Comparison of ENCODE assay signal across 22 cellular contexts in genomic region chr6:7392402-7392801, GRCh38. TPM values are rescaled to one million over a fixed set of nuclear protein-coding genes. Genes with fewer than 3 reads are reported as not detected.
DNase-seq lines count a peak whose midpoint lies in the region; ATAC-seq, FAIRE-seq and TF ChIP-seq lines count a peak whose summit lies in the region.
"Had no signal": no experiment of that assay in that cellular context is flagged by ENCODE, and none has a peak within 500 bp of the region (broad histone marks: within the 10 kb centered on the region; RNA-seq: fewer than 3 reads in every experiment).

No MANE protein-coding gene starts in this region.

- peak overlapping the region; percentile 20 for H3K27ac Mint-ChIP-seq in activated CD8-positive, alpha-beta T cell treated with anti-CD3 and anti-CD28 coated beads for 36 hours
- H3K27ac Mint-ChIP-seq in activated CD8-positive, alpha-beta T cell treated with anti-CD3 and anti-CD28 coated beads, Interleukin-2, amount 10 ng/mL, durations not matched to agents 7 days and 5 days: no peak overlapping the region
- no peak overlapping the region for H3K27ac Mint-ChIP-seq in neural crest cell (ENCODE audit: unreplicated experiment)
- no peak overlapping the region for H3K27ac Mint-ChIP-seq in activated CD4-positive, alpha-beta T cell treated with anti-CD3 and anti-CD28 coated beads for 36 hours
- H3K27ac Mint-ChIP-seq: stimulated activated memory B cell treated with anti-CD40 and anti-IgM and Interleukin-4, amounts not matched to agents 10 μg/mL and 1 μg/mL and 100 μg/mL, for 72 hours had no signal

- H3K4me3 Mint-ChIP-seq in activated CD8-positive, alpha-beta T cell treated with anti-CD3 and anti-CD28 coated beads for 36 hours: peak overlapping the region; percentile 89
- H3K4me3 Mint-ChIP-seq in activated CD8-positive, alpha-beta T cell treated with anti-CD3 and anti-CD28 coated beads, Interleukin-2, amount 10 ng/mL, durations not matched to agents 7 days and 5 days: no peak overlapping the region
- peak overlapping the region; percentile 59 for H3K4me3 Mint-ChIP-seq in neural crest cell
- no peak overlapping the region for H3K4me3 Mint-ChIP-seq in activated CD4-positive, alpha-beta T cell treated with anti-CD3 and anti-CD28 coated beads for 36 hours
- H3K4me3 Mint-ChIP-seq: stimulated activated memory B cell treated with anti-CD40 and anti-IgM and Interleukin-4, amounts not matched to agents 10 μg/mL and 1 μg/mL and 100 μg/mL, for 72 hours had no signal

- H3K4me2 ChIP-seq in Karpas-422 (ENCODE audit: low read depth, low read length, poor library complexity, severe bottlenecking) (peak overlapping the region; percentile 91), GM12878 (ENCODE audit: control insufficient read depth, insufficient read depth) (peak overlapping the region; percentile 70; the same call in 1 of the 2 replicates)

- peaks cover 22% of the 10 kb centered on the region for H3K4me1 ChIP-seq in Karpas-422 (ENCODE audit: low read length)
- H3K4me1 ChIP-seq in GM12878 (ENCODE audit: control insufficient read depth, insufficient read depth, low read length): no peaks in the 10 kb centered on the region; the same call in 1 of the 2 replicates

- no TSS peak for BruUV-seq in GM12878 (replicated peaks; lab: Mats Ljungman, UMichigan)

- peaks cover 35% of the 10 kb centered on the region for H3K36me3 ChIP-seq in Karpas-422 (ENCODE audit: insufficient read depth, low read length)
- H3K36me3 ChIP-seq in GM12878 (ENCODE audit: control insufficient read depth in 2 of 2, insufficient read depth in 2 of 2, low read length in 1 of 2): peaks cover 0 to 6% of the 10 kb centered on the region in 2 experiments; a peak in 2 of 4 replicates

- H4K20me1 ChIP-seq in Karpas-422 (ENCODE audit: insufficient read depth, low read depth, low read length): peaks cover 14% of the 10 kb centered on the region; the same call in 1 of the 2 replicates
- no peaks in the 10 kb centered on the region for H4K20me1 ChIP-seq in GM12878 (ENCODE audit: control insufficient read depth, insufficient read depth)

- H2AFZ ChIP-seq in Karpas-422 (ENCODE audit: low read length): no peak overlapping the region
- H2AFZ ChIP-seq in GM12878 (ENCODE audit: control insufficient read depth, low read depth, low read length): no peak overlapping the region

- TF ChIP-seq CTCF in activated CD8-positive, alpha-beta T cell treated with anti-CD3 and anti-CD28 coated beads for 36 hours (IDR thresholded peaks at IDR 0.05): no peak
- no peak for TF ChIP-seq CTCF in GM12878 (IDR thresholded peaks at IDR 0.05 in 2 of 3, conservative IDR thresholded peaks at IDR 0.05 in 1 of 3; ENCODE audit: control insufficient read depth in 2 of 3, extremely low read depth in 1 of 3, insufficient read depth in 1 of 3, low read depth in 3 of 3, low read length in 3 of 3)
- TF ChIP-seq CTCF in neural crest cell (conservative IDR thresholded peaks at IDR 0.05): no peak

- in situ Hi-C loops in GM12878 (cut with MboI): no loop called here

- SMC1A ChIA-PET in GM12878 (lab: Charles Lee; ENCODE audit: uncharacterized antibody, unreplicated experiment): interaction anchor here (0.5 to 5.6 kb wide), 9 partner anchors 9 to 116 kb away, joined by 3 to 41 read pairs (median 3); no protein-coding TSS in a partner anchor

- H3K27ac ChIP-seq in Karpas-422 (ENCODE audit: low read length) (no peak overlapping the region), GM12878 (ENCODE audit: control insufficient read depth, insufficient read depth) (no peak overlapping the region)
- H3K27ac ChIP-seq: HL-60, left lung, upper lobe of right lung had no signal

- H3K9me3 Mint-ChIP-seq in activated CD8-positive, alpha-beta T cell treated with anti-CD3 and anti-CD28 coated beads for 36 hours: no peaks in the 10 kb centered on the region
- H3K9me3 Mint-ChIP-seq in activated CD8-positive, alpha-beta T cell treated with anti-CD3 and anti-CD28 coated beads, Interleukin-2, amount 10 ng/mL, durations not matched to agents 7 days and 5 days (ENCODE audit: insufficient read depth): no peaks in the 10 kb centered on the region
- H3K9me3 Mint-ChIP-seq in neural crest cell: no peaks in the 10 kb centered on the region
- no peaks in the 10 kb centered on the region for H3K9me3 Mint-ChIP-seq in activated CD4-positive, alpha-beta T cell treated with anti-CD3 and anti-CD28 coated beads for 36 hours (ENCODE audit: low read depth)
- H3K9me3 Mint-ChIP-seq: stimulated activated memory B cell treated with anti-CD40 and anti-IgM and Interleukin-4, amounts not matched to agents 10 μg/mL and 1 μg/mL and 100 μg/mL, for 72 hours had no signal

- H3K4me1 Mint-ChIP-seq in activated CD8-positive, alpha-beta T cell treated with anti-CD3 and anti-CD28 coated beads for 36 hours (ENCODE audit: low read depth): peaks cover 42% of the 10 kb centered on the region
- H3K4me1 Mint-ChIP-seq in activated CD8-positive, alpha-beta T cell treated with anti-CD3 and anti-CD28 coated beads, Interleukin-2, amount 10 ng/mL, durations not matched to agents 7 days and 5 days (ENCODE audit: low read depth): peaks cover 39% of the 10 kb centered on the region
- H3K4me1 Mint-ChIP-seq in neural crest cell: peaks cover 41% of the 10 kb centered on the region
- peaks cover 42% of the 10 kb centered on the region for H3K4me1 Mint-ChIP-seq in activated CD4-positive, alpha-beta T cell treated with anti-CD3 and anti-CD28 coated beads for 36 hours

- FAIRE-seq in GM12878 (lab: Jason Lieb, UNC): no peak

- peaks cover 54% of the 10 kb centered on the region for H3K79me2 ChIP-seq in Karpas-422 (ENCODE audit: low read length)
- H3K79me2 ChIP-seq in GM12878 (ENCODE audit: control insufficient read depth, insufficient read depth, low read length): peaks cover 41% of the 10 kb centered on the region

- TF ChIP-seq POLR2A in GM12878 (IDR thresholded peaks at IDR 0.05; ENCODE audit: low read depth, low read length): no peak

- no peak for ATAC-seq in activated CD8-positive, alpha-beta T cell treated with anti-CD3 and anti-CD28 coated beads for 36 hours
- no peak for ATAC-seq in activated CD8-positive, alpha-beta T cell treated with anti-CD3 and anti-CD28 coated beads, Interleukin-2, amount 10 ng/mL, durations not matched to agents 7 days and 5 days
- ATAC-seq in GM12878 (no peak), HG03196 (IDR thresholded peaks at IDR 0.05; ENCODE audit: unreplicated experiment) (no peak)
- ATAC-seq in activated CD4-positive, alpha-beta T cell treated with anti-CD3 and anti-CD28 coated beads for 36 hours: no peak
- ATAC-seq: left lung; stimulated activated memory B cell treated with anti-CD40 and anti-IgM and Interleukin-4, amounts not matched to agents 10 μg/mL and 1 μg/mL and 100 μg/mL, for 72 hours; upper lobe of right lung had no signal

- intact Hi-C loops in activated CD8-positive, alpha-beta T cell treated with anti-CD3 and anti-CD28 coated beads for 36 hours (cut with micrococcal nuclease): no loop called here
- intact Hi-C loops in GM12878 (cut with micrococcal nuclease; ENCODE audit: unreplicated experiment): loop anchor here (10.0 kb wide), 1 partner anchor 202 kb away; the partner anchor contains the start of gene SNRNP48
- intact Hi-C loops in activated CD4-positive, alpha-beta T cell treated with anti-CD3 and anti-CD28 coated beads for 36 hours (cut with DNase I, micrococcal nuclease): loop anchor here in 1 of 2 experiments (5.0 kb wide), 1 partner anchor 115 kb away; no protein-coding TSS in a partner anchor

- H3K27me3 ChIP-seq in Karpas-422 (ENCODE audit: low read length) (no peaks in the 10 kb centered on the region), GM12878 (replicated peaks in 1 of 2; ENCODE audit: control insufficient read depth in 2 of 2, insufficient read depth in 2 of 2, low read length in 1 of 2) (no peaks in the 10 kb centered on the region)
- H3K27me3 ChIP-seq: left lung, upper lobe of right lung had no signal

- H3K9ac ChIP-seq in Karpas-422 (ENCODE audit: low read length) (no peak overlapping the region), GM12878 (ENCODE audit: control insufficient read depth, insufficient read depth, low read length) (peak overlapping the region; percentile 25; the same call in 1 of the 2 replicates)

- H3K9me3 ChIP-seq in Karpas-422 (ENCODE audit: low read length) (no peaks in the 10 kb centered on the region), GM12878 (replicated peaks; ENCODE audit: control insufficient read depth, insufficient read depth, low read length) (no peaks in the 10 kb centered on the region)
- H3K9me3 ChIP-seq: left lung, upper lobe of right lung had no signal

- H3K4me3 ChIP-seq in Karpas-422 (ENCODE audit: low read length) (no peak overlapping the region), GM12878 (no peak overlapping the region; the same call in 1 of the 2 replicates)
- H3K4me3 ChIP-seq: left lung, upper lobe of right lung had no signal

- H3K27me3 Mint-ChIP-seq in activated CD8-positive, alpha-beta T cell treated with anti-CD3 and anti-CD28 coated beads for 36 hours: no peaks in the 10 kb centered on the region
- no peaks in the 10 kb centered on the region for H3K27me3 Mint-ChIP-seq in activated CD8-positive, alpha-beta T cell treated with anti-CD3 and anti-CD28 coated beads, Interleukin-2, amount 10 ng/mL, durations not matched to agents 7 days and 5 days (ENCODE audit: low read depth)
- no peaks in the 10 kb centered on the region for H3K27me3 Mint-ChIP-seq in neural crest cell (ENCODE audit: low read depth)
- no peaks in the 10 kb centered on the region for H3K27me3 Mint-ChIP-seq in activated CD4-positive, alpha-beta T cell treated with anti-CD3 and anti-CD28 coated beads for 36 hours
- H3K27me3 Mint-ChIP-seq: stimulated activated memory B cell treated with anti-CD40 and anti-IgM and Interleukin-4, amounts not matched to agents 10 μg/mL and 1 μg/mL and 100 μg/mL, for 72 hours had no signal

- WGBS in GM12878 (ENCODE audit: insufficient coverage, insufficient replicate concordance, low lambda C conversion rate, missing lambda C conversion rate): 100% methylated on average over 6 of the region's 6 CpGs

- POLR2A ChIA-PET in activated CD8-positive, alpha-beta T cell treated with anti-CD3 and anti-CD28 coated beads for 36 hours (lab: Charles Lee): interaction anchor here (1.9 kb wide), 1 partner anchor 117 kb away, joined by 4 read pairs; no protein-coding TSS in a partner anchor
- POLR2A ChIA-PET in activated CD8-positive, alpha-beta T cell treated with anti-CD3 and anti-CD28 coated beads, Interleukin-2, amount 10 ng/mL, durations not matched to agents 7 days and 5 days (lab: Charles Lee): interaction anchor here (0.8 kb wide), 1 partner anchor 76 kb away, joined by 5 read pairs; no protein-coding TSS in a partner anchor
- POLR2A ChIA-PET in GM12878 (lab: Charles Lee): interaction anchor here (0.9 to 1.3 kb wide), 4 partner anchors 79 to 198 kb away, joined by 3 to 4 read pairs (median 4); partner anchors contain the start of gene SNRNP48
- POLR2A ChIA-PET in activated CD4-positive, alpha-beta T cell treated with anti-CD3 and anti-CD28 coated beads for 36 hours (lab: Charles Lee): interaction anchor here (1.3 kb wide), 1 partner anchor 81 kb away, joined by 3 read pairs; no protein-coding TSS in a partner anchor

- DNase-seq in activated CD8-positive, alpha-beta T cell treated with anti-CD3 and anti-CD28 coated beads for 36 hours: no peak
- DNase-seq in activated CD8-positive, alpha-beta T cell treated with anti-CD3 and anti-CD28 coated beads, Interleukin-2, amount 10 ng/mL, durations not matched to agents 7 days and 5 days: no peak
- DNase-seq in Karpas-422: no peak
- no peak for DNase-seq in GM12878 (ENCODE audit: low read depth, low spot score)
- no peak for DNase-seq in neural crest cell (ENCODE audit: low read depth, low spot score)
- DNase-seq in activated CD4-positive, alpha-beta T cell treated with anti-CD3 and anti-CD28 coated beads for 36 hours: no peak
- DNase-seq in AG08395 (ENCODE audit: low spot score): no peak
- DNase-seq: activated naive CD4-positive, alpha-beta T cell treated with anti-CD3 and anti-CD28 coated beads, Interleukin-2, amount 50 U/mL, for 16 hours; central memory CD4-positive, alpha-beta T cell; KBM-7; left lung; NCI-H1417 treated with DMSO at 0.1 percent for 48 hours; NCI-H2171 treated with DMSO at 0.1 percent for 48 hours; NCI-H774; RPMI8226; SW 1271; upper lobe of right lung had no signal

- peaks cover 45% of the 10 kb centered on the region for H3K36me3 Mint-ChIP-seq in activated CD8-positive, alpha-beta T cell treated with anti-CD3 and anti-CD28 coated beads for 36 hours (ENCODE audit: low read depth)
- peaks cover 54% of the 10 kb centered on the region for H3K36me3 Mint-ChIP-seq in activated CD8-positive, alpha-beta T cell treated with anti-CD3 and anti-CD28 coated beads, Interleukin-2, amount 10 ng/mL, durations not matched to agents 7 days and 5 days (ENCODE audit: low read depth)
- H3K36me3 Mint-ChIP-seq in neural crest cell (ENCODE audit: low read depth): peaks cover 5% of the 10 kb centered on the region
- H3K36me3 Mint-ChIP-seq in activated CD4-positive, alpha-beta T cell treated with anti-CD3 and anti-CD28 coated beads for 36 hours (ENCODE audit: low read depth): peaks cover 48% of the 10 kb centered on the region

- no peak for TF ChIP-seq EP300 in GM12878 (IDR thresholded peaks at IDR 0.05; ENCODE audit: borderline replicate concordance in 1 of 2, control insufficient read depth in 1 of 2, low read depth in 2 of 2, low read length in 2 of 2)

- TF ChIP-seq RAD21 in GM12878 (IDR thresholded peaks at IDR 0.05; ENCODE audit: insufficient read depth, low read depth, low read length): no peak

- RAD21 ChIA-PET in GM12878 (lab: Charles Lee; ENCODE audit: unreplicated experiment): interaction anchor here (0.8 to 2.3 kb wide), 4 partner anchors 25 to 118 kb away, joined by 3 to 15 read pairs (median 4); no protein-coding TSS in a partner anchor

- no peaks in the 10 kb centered on the region for H3K9me2 ChIP-seq in Karpas-422 (replicated peaks; ENCODE audit: insufficient read depth, low read length)

- CTCF ChIA-PET in activated CD8-positive, alpha-beta T cell treated with anti-CD3 and anti-CD28 coated beads for 36 hours (lab: Charles Lee): interaction anchor here (2.8 kb wide), 1 partner anchor 117 kb away, joined by 14 read pairs; no protein-coding TSS in a partner anchor
- CTCF ChIA-PET in activated CD8-positive, alpha-beta T cell treated with anti-CD3 and anti-CD28 coated beads, Interleukin-2, amount 10 ng/mL, durations not matched to agents 7 days and 5 days (lab: Charles Lee): no interaction called here
- CTCF ChIA-PET in GM12878 (lab: Yijun Ruan, JAX): interaction anchor here (6.0 kb wide), 1 partner anchor 116 kb away, joined by 67 read pairs; no protein-coding TSS in a partner anchor
- CTCF ChIA-PET in activated CD4-positive, alpha-beta T cell treated with anti-CD3 and anti-CD28 coated beads for 36 hours (lab: Charles Lee): interaction anchor here (1.0 to 1.6 kb wide), 3 partner anchors 54 to 117 kb away, joined by 3 to 4 read pairs (median 3); no protein-coding TSS in a partner anchor

RNA-seq across cellular contexts. Expression of gene RIOK1, which starts 2.8 kb away (rescaled TPM):
- 10 to 100 TPM; 46.8 to 50.0 TPM for total RNA-seq in activated CD8-positive, alpha-beta T cell treated with anti-CD3 and anti-CD28 coated beads for 36 hours
- 10 to 100 TPM; 35.8 to 37.0 TPM for total RNA-seq in activated CD8-positive, alpha-beta T cell treated with anti-CD3 and anti-CD28 coated beads, Interleukin-2, amount 10 ng/mL, durations not matched to agents 7 days and 5 days
- total RNA-seq in Karpas-422 (2014; rRNA removed; shearing (Covaris generic); ENCODE audit: low replicate concordance): 36.8 and 57.0 TPM in 2 replicates
- total RNA-seq in GM12878 (2013; cell fraction: nucleolus; rRNA removed): 64.2 and 67.2 TPM in 2 replicates
- 36.2 and 44.6 TPM in 2 replicates for total RNA-seq in GM12878 (2014; rRNA removed)
- 29.8 and 32.0 TPM in 2 replicates for total RNA-seq in GM12878 (2014; rRNA removed; fragmentation: Illumina TruSeq; extraction: Trizol)
- total RNA-seq in GM12878 (2021): 29.9 and 30.6 TPM in 2 replicates
- 14.5 TPM for polyA plus RNA-seq in GM12878 (2011; ENCODE audit: low read depth)
- 12.2 and 16.1 TPM in 2 replicates for polyA plus RNA-seq in GM12878 (2011; rRNA removed)
- 26.5 and 28.2 TPM in 2 replicates for polyA plus RNA-seq in GM12878 (2011; cell fraction: cytosol; rRNA removed)
- polyA plus RNA-seq in GM12878 (2011; cell fraction: nucleus; rRNA removed): 33.6 and 40.0 TPM in 2 replicates
- polyA plus RNA-seq in GM12878 (2012): 18.0 and 23.1 TPM in 2 replicates
- polyA plus RNA-seq in GM12878 (2014; fragmentation: Illumina TruSeq; extraction: Trizol): 35.4 and 43.0 TPM in 2 replicates
- 10 to 100 TPM; 31.0 to 40.2 TPM for polyA plus RNA-seq in GM12878 (2014; fragmentation: Nextera tagmentation; extraction: Ambion mirVana)
- polyA plus RNA-seq in GM12878 (2014; rRNA removed): 27.5 and 29.2 TPM in 2 replicates
- 10 to 100 TPM; 35.8 to 40.3 TPM for polyA plus RNA-seq in GM12878 (2016; fragmentation: Nextera tagmentation; extraction: Ambion mirVana)
- polyA minus RNA-seq in GM12878 (2011; rRNA and poly(A)+ RNA removed): 17.6 and 27.1 TPM in 2 replicates
- polyA minus RNA-seq in GM12878 (2011; cell fraction: cytosol; rRNA and poly(A)+ RNA removed): 6.4 and 10.2 TPM in 2 replicates
- 26.1 and 33.0 TPM in 2 replicates for polyA minus RNA-seq in GM12878 (2011; cell fraction: nucleus; rRNA and poly(A)+ RNA removed)
- total RNA-seq in neural crest cell: 28.0 and 31.1 TPM in 2 replicates
- 10 to 100 TPM; 37.3 to 39.6 TPM for total RNA-seq in activated CD4-positive, alpha-beta T cell treated with anti-CD3 and anti-CD28 coated beads for 36 hours

RNA-seq across cellular contexts. Expression of gene CAGE1, which starts 2.9 kb away (rescaled TPM):
- under 1 TPM; 0.11 to 0.18 TPM for total RNA-seq in activated CD8-positive, alpha-beta T cell treated with anti-CD3 and anti-CD28 coated beads for 36 hours
- total RNA-seq in activated CD8-positive, alpha-beta T cell treated with anti-CD3 and anti-CD28 coated beads, Interleukin-2, amount 10 ng/mL, durations not matched to agents 7 days and 5 days: under 1 TPM; 0.16 to 0.18 TPM
- total RNA-seq in Karpas-422 (2014; rRNA removed; shearing (Covaris generic); ENCODE audit: low replicate concordance): not detected in 2 replicates
- total RNA-seq in GM12878 (2013; cell fraction: nucleolus; rRNA removed): 0.27 and 0.37 TPM in 2 replicates
- total RNA-seq in GM12878 (2014; rRNA removed) (0.11 TPM in 2 replicates), GM12878 (2014; rRNA removed; fragmentation: Illumina TruSeq; extraction: Trizol) (0.09 TPM in 2 replicates), GM12878 (2021) (0.08 and 0.21 TPM in 2 replicates), neural crest cell (0.16 and 0.20 TPM in 2 replicates)
- polyA plus RNA-seq in GM12878 (2011; ENCODE audit: low read depth): not detected
- polyA plus RNA-seq in GM12878 (2011; rRNA removed) (not detected in 2 replicates), GM12878 (2014; fragmentation: Illumina TruSeq; extraction: Trizol) (not detected in 2 replicates), GM12878 (2014; fragmentation: Nextera tagmentation; extraction: Ambion mirVana) (under 1 TPM in 1 of 2 experiments, not detected in 1; 0.05 TPM), GM12878 (2014; rRNA removed) (0.03 and 0.06 TPM in 2 replicates), GM12878 (2016; fragmentation: Nextera tagmentation; extraction: Ambion mirVana) (under 1 TPM; 0.08 to 0.42 TPM)
- 0.03 TPM in 1 of 2 replicates, not detected in the other for polyA plus RNA-seq in GM12878 (2011; cell fraction: cytosol; rRNA removed)
- polyA plus RNA-seq in GM12878 (2011; cell fraction: nucleus; rRNA removed): 0.04 and 0.10 TPM in 2 replicates
- 0.14 TPM in 1 of 2 replicates, not detected in the other for polyA plus RNA-seq in GM12878 (2012)
- polyA minus RNA-seq in GM12878 (2011; rRNA and poly(A)+ RNA removed): 0.26 and 0.29 TPM in 2 replicates
- 0.40 TPM in 1 of 2 replicates, not detected in the other for polyA minus RNA-seq in GM12878 (2011; cell fraction: cytosol; rRNA and poly(A)+ RNA removed)
- 2.3 and 2.5 TPM in 2 replicates for polyA minus RNA-seq in GM12878 (2011; cell fraction: nucleus; rRNA and poly(A)+ RNA removed)
- under 1 TPM; 0.07 to 0.09 TPM for total RNA-seq in activated CD4-positive, alpha-beta T cell treated with anti-CD3 and anti-CD28 coated beads for 36 hours
- total RNA-seq: A172, left lung, posterior vena cava, upper lobe of right lung had no signal

Comparison
In these comparisons a context has a peak if more than half of its experiments do, and no peak if none do; other contexts are left out.
1. H3K4me3 Mint-ChIP-seq: peak in activated CD8-positive, alpha-beta T cell treated with anti-CD3 and anti-CD28 coated beads for 36 hours (single experiment) and neural crest cell (single experiment); none in activated CD8-positive, alpha-beta T cell treated with anti-CD3 and anti-CD28 coated beads, Interleukin-2, amount 10 ng/mL, durations not matched to agents 7 days and 5 days (single experiment) and activated CD4-positive, alpha-beta T cell treated with anti-CD3 and anti-CD28 coated beads for 36 hours (single experiment).